Comparison of ENCODE assay signal across 22 cellular contexts in the genomic region with DNA sequence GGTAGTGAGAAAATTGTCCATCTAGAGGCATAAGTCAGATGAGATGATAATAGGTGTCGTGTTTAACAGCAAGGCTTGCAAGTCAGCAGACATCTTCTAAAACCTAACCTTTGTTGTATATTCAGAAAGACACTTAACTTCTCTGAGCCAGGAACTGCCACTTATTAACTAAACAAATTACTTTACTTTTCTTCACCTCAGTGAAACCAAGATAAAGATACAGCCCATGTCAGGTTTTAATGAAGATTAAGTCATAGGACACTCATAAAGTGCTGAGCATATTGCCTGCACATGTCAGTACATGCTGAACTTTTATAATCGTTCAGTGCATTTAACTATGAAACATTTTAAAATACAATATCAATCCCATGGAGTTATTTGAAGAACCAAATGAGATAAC.
"Had no signal": no experiment of that assay in that cellular context is flagged by ENCODE, and none has a peak within 500 bp of the region (broad histone marks: within the 10 kb centered on the region; RNA-seq: fewer than 3 reads in every experiment).

No MANE protein-coding gene starts in this region.

- FAIRE-seq: TTC549 had no signal

- DNase-seq: activated CD4-positive, alpha-beta T cell treated with anti-CD3 and anti-CD28 coated beads for 36 hours; activated CD4-positive, alpha-beta T cell treated with anti-CD3 and anti-CD28 coated beads, Interleukin-2, amount 10 ng/mL, durations not matched to agents 7 days and 5 days; activated CD4-positive, alpha-beta T cell treated with anti-CD3 and anti-CD28 coated beads, Interleukin-2, amount 50 U/mL, for 48 hours; activated CD8-positive, alpha-beta T cell treated with anti-CD3 and anti-CD28 coated beads, Interleukin-2, amount 10 ng/mL, durations not matched to agents 7 days and 5 days; activated gamma-delta T cell; activated naive CD4-positive, alpha-beta T cell treated with Interleukin-2 at 50 U/mL for 16 hours; activated naive CD8-positive, alpha-beta T cell treated with anti-CD3 and anti-CD28 coated beads, Interleukin-2, amount 10 ng/mL, durations not matched to agents 7 days and 5 days; activated T-cell treated with anti-CD3 and anti-CD28 coated beads, Interleukin-2, amount 50 U/mL, for 24 hours; amygdala; caudate nucleus; cerebellar nuclear complex; Karpas-422; KBM-7; NCI-H1436 treated with DMSO at 0.1 percent for 48 hours; NCI-H1694 treated with DMSO at 0.1 percent for 48 hours; NCI-H2029; NCI-H345; NCI-H524 treated with DMSO at 0.1 percent for 48 hours; NCI-H82; SHP77 treated with DMSO at 0.1 percent for 48 hours; SK-N-SH had no signal
